ENCODE assay signal across 1 cellular context in genomic region chr1:165508291-165508690, GRCh38.
TF ChIP-seq lines count a peak whose summit lies in the region.

No MANE protein-coding gene starts in this region.

TF ChIP-seq in GM23338, 12 proteins besides CTCF, POLR2A, EP300 and RAD21 (continued from another document):
- no peak for TF ChIP-seq ZNF462 (CRISPR knock-in tag; IDR thresholded peaks at IDR 0.05)
- TF ChIP-seq EZH2phosphoT487 (IDR thresholded peaks at IDR 0.05; ENCODE audit: unreplicated experiment) = no peak
- no peak for TF ChIP-seq EZH2 (IDR thresholded peaks at IDR 0.05; ENCODE audit: low read depth, unreplicated experiment)
- no peak for TF ChIP-seq POLR2AphosphoS5 (IDR thresholded peaks at IDR 0.05; ENCODE audit: low read depth)
- TF ChIP-seq JUNB (IDR thresholded peaks at IDR 0.05; ENCODE audit: unreplicated experiment) = no peak
